In genomic region chr1:247337250-247337746, GRCh38 we compare ENCODE assay signal across 26 cellular contexts. TPM values are rescaled to one million over a fixed set of nuclear protein-coding genes. Genes with fewer than 3 reads are reported as not detected.
DNase-seq lines count a peak whose midpoint lies in the region; ATAC-seq and TF ChIP-seq lines count a peak whose summit lies in the region.
"Had no signal": no experiment of that assay in that cellular context is flagged by ENCODE, and none has a peak within 500 bp of the region (broad histone marks: within the 10 kb centered on the region; RNA-seq: fewer than 3 reads in every experiment).

No MANE protein-coding gene starts in this region.

- peaks cover 23% of the 10 kb centered on the region for H3K27me3 Mint-ChIP-seq in glutamatergic neuron (ENCODE audit: unreplicated experiment)

- peaks cover 11% of the 10 kb centered on the region for H3K9me3 Mint-ChIP-seq in glutamatergic neuron (ENCODE audit: unreplicated experiment)
- H3K9me3 Mint-ChIP-seq: activated T-helper 1 cell treated with anti-CD3 and anti-CD28 coated beads, Interleukin-12 subunit alpha, Interleukin-12 subunit beta, Interleukin-2, Interleukin-4 antibody, amounts not matched to agents 30 ng/mL and 10 ng/mL and 1 ng/mL, durations not matched to agents 14 hours and 24 hours and 36 hours; CD4-positive, CD25-positive, alpha-beta regulatory T cell had no signal

- H3K4me1 Mint-ChIP-seq in glutamatergic neuron (ENCODE audit: low read depth, unreplicated experiment): peaks cover 40% of the 10 kb centered on the region

- TF ChIP-seq POLR2A in testis (IDR thresholded peaks at IDR 0.05): no peak
- no peak for TF ChIP-seq POLR2A in tibial nerve (IDR thresholded peaks at IDR 0.05)

- 51 to 59% methylated on average over 10 of the region's 10 CpGs for WGBS in testis, 2 donors
- WGBS in tibial nerve, 2 donors: 55 to 62% methylated on average over 10 of the region's 10 CpGs

- no peaks in the 10 kb centered on the region for H3K36me3 ChIP-seq in testis (ENCODE audit: low read depth, missing control alignments)
- peaks cover 0 to 9% (median 0%) of the 10 kb centered on the region in 3 donors for H3K36me3 ChIP-seq in tibial nerve
- H3K36me3 ChIP-seq: ovary, upper lobe of right lung had no signal

- peak; percentile 7 for ATAC-seq in left ventricle myocardium superior
- ATAC-seq: activated CD4-positive, CD25-positive, alpha-beta regulatory T cell treated with anti-CD3 and anti-CD28 coated beads, Interleukin-2, amount 50 U/mL, for 24 hours; upper lobe of right lung had no signal

- TF ChIP-seq CTCF in glutamatergic neuron (IDR thresholded peaks at IDR 0.05; ENCODE audit: partially characterized antibody, unreplicated experiment) (no peak), testis (IDR thresholded peaks at IDR 0.05) (no peak), tibial nerve (IDR thresholded peaks at IDR 0.05) (no peak)

- H3K4me1 ChIP-seq in testis: peaks cover 46% of the 10 kb centered on the region
- peaks cover 0 to 46% (median 2%) of the 10 kb centered on the region in 4 donors for H3K4me1 ChIP-seq in tibial nerve

- intact Hi-C loops in left ventricle myocardium superior (cut with micrococcal nuclease): no loop called here
- intact Hi-C loops in cardiac septum (cut with DNase I): no loop called here
- intact Hi-C loops in testis (cut with DNase I; ENCODE audit: low total_unique reads): no loop called here

- H3K27ac ChIP-seq in testis (peak overlapping the region in 1 of 2 donors; percentile 29), tibial nerve (no peak overlapping the region)
- H3K27ac ChIP-seq: ovary, stomach, upper lobe of right lung had no signal

- H3K36me3 Mint-ChIP-seq in glutamatergic neuron (ENCODE audit: unreplicated experiment): peaks cover 7% of the 10 kb centered on the region

- DNase-seq in left ventricle myocardium superior (no peak), cardiac septum (ENCODE audit: low spot score) (no peak), amniotic epithelial cell (ENCODE audit: low read depth) (peak; percentile 92), glutamatergic neuron (no peak), testis (peak; percentile 74), putamen (ENCODE audit: low spot score) (no peak), NCI-H2171 (lab: John Stamatoyannopoulos, UW) (no peak), tibial nerve (ENCODE audit: low spot score in 2 of 2) (no peak)
- DNase-seq: ACHN; activated CD8-positive, alpha-beta memory T cell treated with anti-CD3 and anti-CD28 coated beads for 24 hours; amniotic stem cell; CD4-positive, CD25-positive, alpha-beta regulatory T cell; cerebellar nuclear complex; DMS79; H7; KG1; NCI-H1048; NCI-H2107; NCI-H526 treated with DMSO at 0.1 percent for 48 hours; stimulated activated CD4-positive, alpha-beta T cell treated with anti-CD3 and anti-CD28 coated beads, Interleukin-2, amount 100 ng/mL, for 24 hours; stomach; T-helper 9 cell; upper lobe of right lung had no signal

- H3K27me3 ChIP-seq in testis (no peaks in the 10 kb centered on the region), tibial nerve (no peaks in the 10 kb centered on the region)
- H3K27me3 ChIP-seq: ovary, stomach, upper lobe of right lung had no signal

- no peaks in the 10 kb centered on the region for H3K9me3 ChIP-seq in testis
- no peaks in the 10 kb centered on the region for H3K9me3 ChIP-seq in tibial nerve
- H3K9me3 ChIP-seq: ovary, stomach, upper lobe of right lung had no signal

- H3K4me3 Mint-ChIP-seq in glutamatergic neuron (ENCODE audit: unreplicated experiment): peak overlapping the region; percentile 27
- H3K4me3 Mint-ChIP-seq: activated T-helper 1 cell treated with anti-CD3 and anti-CD28 coated beads, Interleukin-12 subunit alpha, Interleukin-12 subunit beta, Interleukin-2, Interleukin-4 antibody, amounts not matched to agents 30 ng/mL and 10 ng/mL and 1 ng/mL, durations not matched to agents 14 hours and 24 hours and 36 hours; CD4-positive, CD25-positive, alpha-beta regulatory T cell had no signal

- H3K4me3 ChIP-seq in testis (no peak overlapping the region), tibial nerve (no peak overlapping the region)
- H3K4me3 ChIP-seq: ovary, stomach, upper lobe of right lung had no signal

- peak overlapping the region; percentile 72 for H3K27ac Mint-ChIP-seq in glutamatergic neuron (ENCODE audit: unreplicated experiment)
- H3K27ac Mint-ChIP-seq: activated T-helper 1 cell treated with anti-CD3 and anti-CD28 coated beads, Interleukin-12 subunit alpha, Interleukin-12 subunit beta, Interleukin-2, Interleukin-4 antibody, amounts not matched to agents 30 ng/mL and 10 ng/mL and 1 ng/mL, durations not matched to agents 14 hours and 24 hours and 36 hours; CD4-positive, CD25-positive, alpha-beta regulatory T cell had no signal

- no peak for TF ChIP-seq EP300 in tibial nerve (IDR thresholded peaks at IDR 0.05)

RNA-seq across cellular contexts. Expression of gene ZNF496, which starts 5.6 kb away (rescaled TPM):
- 15.0 TPM for total RNA-seq in left ventricle myocardium superior
- total RNA-seq in cardiac septum: 17.3 TPM
- total RNA-seq in glutamatergic neuron (ENCODE audit: unreplicated experiment): 60.5 TPM
- total RNA-seq in testis: 10 to 100 TPM; 61.6 to 71.1 TPM
- 45.0 TPM for polyA plus RNA-seq in testis (ENCODE audit: insufficient read depth, low read depth, low replicate concordance)
- 10 to 100 TPM; 37.5 to 60.6 (median 51.6) TPM for total RNA-seq in tibial nerve

Comparison
In these comparisons a context has a peak if more than half of its experiments do, and no peak if none do; other contexts are left out.
1. DNase-seq: peak in amniotic epithelial cell (single experiment) and testis (single experiment); none in left ventricle myocardium superior (single experiment), cardiac septum (single experiment), glutamatergic neuron (single experiment), putamen (single experiment), NCI-H2171 (single experiment) and tibial nerve (0 of 2).